ENCODE assay signal across 15 cellular contexts in genomic region chr2:101801496-101801895, GRCh38.
"Had no signal": no experiment of that assay in that cellular context is flagged by ENCODE, and none has a peak within 500 bp of the region (broad histone marks: within the 10 kb centered on the region; RNA-seq: fewer than 3 reads in every experiment).

No MANE protein-coding gene starts in this region.

- H3K27me3 ChIP-seq: ascending aorta, colonic mucosa, tibial artery, vagina had no signal

- H3K9me3 ChIP-seq: ascending aorta, colonic mucosa, tibial artery, vagina had no signal

- H3K4me1 ChIP-seq: colonic mucosa had no signal

- H3K9me3 Mint-ChIP-seq: natural killer cell treated with Interleukin-12 subunit alpha and Interleukin-12 subunit beta and Interleukin-15 and Interleukin-18, amount 100 ng/mL, for 72 hours; stimulated activated naive CD8-positive, alpha-beta T cell treated with anti-CD3 and anti-CD28 coated beads, Interleukin-15, amount 100 ng/mL, for 72 hours had no signal

- H3K27me3 Mint-ChIP-seq: natural killer cell treated with Interleukin-12 subunit alpha and Interleukin-12 subunit beta and Interleukin-15 and Interleukin-18, amount 100 ng/mL, for 72 hours; stimulated activated naive CD8-positive, alpha-beta T cell treated with anti-CD3 and anti-CD28 coated beads, Interleukin-15, amount 100 ng/mL, for 72 hours had no signal

- DNase-seq: activated CD4-positive, alpha-beta T cell treated with anti-CD3 and anti-CD28 coated beads, Interleukin-2, amount 50 U/mL, for 1 hour; activated effector memory CD4-positive, alpha-beta T cell treated with Interleukin-2 at 50 U/mL for 16 hours; activated T-cell treated with anti-CD3 and anti-CD28 coated beads, Interleukin-2, amount 50 U/mL, for 1 hour; colonic mucosa; effector CD8-positive, alpha-beta T cell; left cardiac atrium; stimulated activated CD4-positive, alpha-beta T cell treated with anti-CD3 and anti-CD28 coated beads, Interleukin-4, amount 100 ng/mL, for 1 hour; stimulated activated CD8-positive, alpha-beta memory T cell treated with anti-CD3 and anti-CD28 coated beads, Interleukin-4, amount 100 ng/mL, for 48 hours; stimulated activated naive CD8-positive, alpha-beta T cell treated with anti-CD3 and anti-CD28 coated beads, Interleukin-15, amount 100 ng/mL, for 72 hours; tibial artery had no signal

- H3K27ac Mint-ChIP-seq: natural killer cell treated with Interleukin-12 subunit alpha and Interleukin-12 subunit beta and Interleukin-15 and Interleukin-18, amount 100 ng/mL, for 72 hours; stimulated activated naive CD8-positive, alpha-beta T cell treated with anti-CD3 and anti-CD28 coated beads, Interleukin-15, amount 100 ng/mL, for 72 hours had no signal

- H3K36me3 ChIP-seq: ascending aorta, colonic mucosa, tibial artery, vagina had no signal

- FAIRE-seq: bronchial epithelial cell had no signal

- H3K4me3 ChIP-seq: ascending aorta, colonic mucosa, lung, tibial artery, vagina had no signal

- H3K4me3 Mint-ChIP-seq: natural killer cell treated with Interleukin-12 subunit alpha and Interleukin-12 subunit beta and Interleukin-15 and Interleukin-18, amount 100 ng/mL, for 72 hours; stimulated activated naive CD8-positive, alpha-beta T cell treated with anti-CD3 and anti-CD28 coated beads, Interleukin-15, amount 100 ng/mL, for 72 hours had no signal

- H3K27ac ChIP-seq: ascending aorta, colonic mucosa, tibial artery, vagina had no signal

- H3K36me3 Mint-ChIP-seq: natural killer cell treated with Interleukin-12 subunit alpha and Interleukin-12 subunit beta and Interleukin-15 and Interleukin-18, amount 100 ng/mL, for 72 hours had no signal

- ATAC-seq: left cardiac atrium; natural killer cell treated with Interleukin-12 subunit alpha and Interleukin-12 subunit beta and Interleukin-15 and Interleukin-18, amount 100 ng/mL, for 72 hours; stimulated activated naive CD8-positive, alpha-beta T cell treated with anti-CD3 and anti-CD28 coated beads, Interleukin-15, amount 100 ng/mL, for 72 hours had no signal
